24 cellular contexts compared by ENCODE assay signal in the genomic region with DNA sequence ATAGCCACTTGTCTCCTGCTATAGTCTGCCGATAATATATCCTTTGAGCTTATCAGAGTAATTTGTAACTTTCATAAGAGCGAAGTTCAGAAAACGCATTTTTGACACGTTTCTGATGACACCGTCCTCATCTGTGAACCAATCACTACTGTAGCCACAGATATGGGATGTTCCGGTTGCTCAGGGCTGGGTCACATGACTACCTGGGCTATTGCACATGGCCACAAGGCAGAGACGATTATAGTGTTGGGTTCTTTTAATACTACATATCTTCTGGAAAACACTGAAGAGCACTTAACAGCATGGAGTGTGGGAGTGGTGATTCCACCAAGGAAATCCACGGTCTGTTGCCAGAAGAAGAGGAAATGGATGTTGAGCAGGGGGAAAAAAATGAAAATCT.
"Had no signal": no experiment of that assay in that cellular context is flagged by ENCODE, and none has a peak within 500 bp of the region (broad histone marks: within the 10 kb centered on the region; RNA-seq: fewer than 3 reads in every experiment).

No MANE protein-coding gene starts in this region.

- H3K36me3 ChIP-seq: gastrocnemius medialis, neural progenitor cell, prostate gland, right atrium auricular region, suprapubic skin, vagina had no signal

- ATAC-seq: gastrocnemius medialis; naive thymus-derived CD4-positive, alpha-beta T cell; sciatic nerve; stimulated activated naive CD8-positive, alpha-beta T cell treated with anti-CD3 and anti-CD28 coated beads, Interleukin-15, amount 100 ng/mL, for 72 hours had no signal

- H3K36me3 Mint-ChIP-seq: naive thymus-derived CD4-positive, alpha-beta T cell; neural progenitor cell had no signal

- H3K4me3 ChIP-seq: dorsolateral prefrontal cortex, gastrocnemius medialis, lung, neural progenitor cell, prostate gland, right atrium auricular region, smooth muscle cell, suprapubic skin, vagina had no signal

- H3K4me3 Mint-ChIP-seq: naive thymus-derived CD4-positive, alpha-beta T cell; nephron; neural progenitor cell; stimulated activated naive CD8-positive, alpha-beta T cell treated with anti-CD3 and anti-CD28 coated beads, Interleukin-15, amount 100 ng/mL, for 72 hours had no signal

- H3K4me1 Mint-ChIP-seq: stimulated activated naive CD8-positive, alpha-beta T cell treated with anti-CD3 and anti-CD28 coated beads, Interleukin-15, amount 100 ng/mL, for 72 hours had no signal

- DNase-seq: dorsolateral prefrontal cortex; effector CD4-positive, alpha-beta T cell; foreskin fibroblast; gastrocnemius medialis; mesendoderm; midbrain; naive thymus-derived CD4-positive, alpha-beta T cell; stimulated activated CD4-positive, alpha-beta T cell treated with anti-CD3 and anti-CD28 coated beads, Interleukin-12 subunit alpha, Interleukin-12 subunit beta, amount 100 ng/mL, for 4 hours; stimulated activated CD4-positive, alpha-beta T cell treated with anti-CD3 and anti-CD28 coated beads, Interleukin-1b, Interleukin-23, amount 100 ng/mL, for 48 hours; stimulated activated CD4-positive, alpha-beta T cell treated with anti-CD3 and anti-CD28 coated beads, Interleukin-4, amount 100 ng/mL, for 1 hour; stimulated activated CD8-positive, alpha-beta memory T cell treated with anti-CD3 and anti-CD28 coated beads, Interleukin-4, amount 100 ng/mL, for 48 hours; stimulated activated naive CD4-positive, alpha-beta T cell; stimulated activated naive CD8-positive, alpha-beta T cell treated with anti-CD3 and anti-CD28 coated beads, Interleukin-15, amount 100 ng/mL, for 72 hours; trophoblast cell had no signal

- H3K4me1 ChIP-seq: gastrocnemius medialis, prostate gland, right atrium auricular region, suprapubic skin, vagina had no signal

- H3K4me2 ChIP-seq: neural progenitor cell, smooth muscle cell had no signal

- H3K27ac ChIP-seq: dorsolateral prefrontal cortex, gastrocnemius medialis, neural progenitor cell, prostate gland, right atrium auricular region, suprapubic skin, vagina had no signal

- H3K9me3 ChIP-seq: gastrocnemius medialis, prostate gland, right atrium auricular region, suprapubic skin, vagina had no signal

- H2AFZ ChIP-seq: neural progenitor cell had no signal

- H3K27me3 ChIP-seq: gastrocnemius medialis, neural progenitor cell, right atrium auricular region, suprapubic skin, vagina had no signal

- H3K9ac ChIP-seq: neural progenitor cell had no signal

- H3K27ac Mint-ChIP-seq: naive thymus-derived CD4-positive, alpha-beta T cell; nephron; neural progenitor cell; stimulated activated naive CD8-positive, alpha-beta T cell treated with anti-CD3 and anti-CD28 coated beads, Interleukin-15, amount 100 ng/mL, for 72 hours had no signal

- FAIRE-seq: keratinocyte had no signal
